In genomic region chr15:57357796-57358195, GRCh38 we compare ENCODE assay signal across 18 cellular contexts. TPM values are rescaled to one million over a fixed set of nuclear protein-coding genes. Genes with fewer than 3 reads are reported as not detected.
DNase-seq lines count a peak whose midpoint lies in the region; ATAC-seq, FAIRE-seq and TF ChIP-seq lines count a peak whose summit lies in the region.
"Had no signal": no experiment of that assay in that cellular context is flagged by ENCODE, and none has a peak within 500 bp of the region (broad histone marks: within the 10 kb centered on the region; RNA-seq: fewer than 3 reads in every experiment).

No MANE protein-coding gene starts in this region.

- intact Hi-C loops in sigmoid colon (cut with DNase I), result no loop called here

- H3K4me2 ChIP-seq in mesendoderm (ENCODE audit: low read length), result no peak overlapping the region
- H3K4me2 ChIP-seq: BLaER1 treated with 17β-estradiol and CSF1 and Interleukin-3, amounts not matched to agents 10 nM and 100 nM had no signal

- FAIRE-seq in G401.6 (lab: Jason Lieb, UNC), result peak; percentile 3
- FAIRE-seq: GM12878, GM19239, HTR-8/SVneo had no signal

- no peak overlapping the region for H4K5ac ChIP-seq in mesendoderm (ENCODE audit: low read length)

- H3K4me1 Mint-ChIP-seq in stimulated activated naive B cell treated with anti-CD40 and anti-IgM and Interleukin-4, amounts not matched to agents 10 μg/mL and 1 μg/mL and 100 μg/mL, for 72 hours, result peaks cover 0 to 6% of the 10 kb centered on the region in 2 donors
- H3K4me1 Mint-ChIP-seq: B cell had no signal

- peak overlapping the region; percentile 43 for H3K4ac ChIP-seq in mesendoderm (ENCODE audit: low read depth, low read length)

- peaks cover 4 to 5% of the 10 kb centered on the region in 2 donors for H3K27me3 Mint-ChIP-seq in stimulated activated naive B cell treated with anti-CD40 and anti-IgM and Interleukin-4, amounts not matched to agents 10 μg/mL and 1 μg/mL and 100 μg/mL, for 72 hours

- H3K9me3 ChIP-seq in SJSA1 (replicated peaks) (peaks cover 2% of the 10 kb centered on the region; the same call in 1 of the 2 replicates), sigmoid colon (no peaks in the 10 kb centered on the region)

- H3K23ac ChIP-seq in mesendoderm (ENCODE audit: low read length), result no peak overlapping the region

- H3K4me1 ChIP-seq in SJSA1 (replicated peaks) (peaks cover 27% of the 10 kb centered on the region), mesendoderm (ENCODE audit: control insufficient read depth, low read depth, low read length) (peaks cover 6% of the 10 kb centered on the region), sigmoid colon (peaks cover 0 to 21% (median 7%) of the 10 kb centered on the region in 4 donors)

- H3K4me3 ChIP-seq in SJSA1 (no peak overlapping the region), mesendoderm (ENCODE audit: low read length) (no peak overlapping the region), sigmoid colon (no peak overlapping the region)
- H3K4me3 ChIP-seq: BLaER1 treated with 17β-estradiol and CSF1 and Interleukin-3, amounts not matched to agents 10 nM and 100 nM; GM12878 had no signal

- H3K9ac ChIP-seq in mesendoderm (ENCODE audit: low read length), result no peak overlapping the region
- H3K9ac ChIP-seq: BLaER1 treated with 17β-estradiol and CSF1 and Interleukin-3, amounts not matched to agents 10 nM and 100 nM had no signal

- no peak overlapping the region for H2AK5ac ChIP-seq in mesendoderm (ENCODE audit: low read length)

- ATAC-seq in stimulated activated naive B cell treated with anti-CD40 and anti-IgM and Interleukin-4, amounts not matched to agents 10 μg/mL and 1 μg/mL and 100 μg/mL, for 72 hours (replicated peaks), result no peak
- ATAC-seq: CD8-positive, alpha-beta T cell; GM12878 had no signal

- no peak overlapping the region for H2BK5ac ChIP-seq in mesendoderm (ENCODE audit: low read length)

- H3K79me2 ChIP-seq in mesendoderm (ENCODE audit: control insufficient read depth, insufficient read depth, low read length), result no peaks in the 10 kb centered on the region

- H2BK120ac ChIP-seq in mesendoderm (ENCODE audit: low read depth, low read length), result no peak overlapping the region

- H3K18ac ChIP-seq in mesendoderm (ENCODE audit: low read length), result peak overlapping the region; percentile 60

- no peak overlapping the region for H3K56ac ChIP-seq in mesendoderm (ENCODE audit: low read length)

- no peaks in the 10 kb centered on the region for H3K9me3 Mint-ChIP-seq in stimulated activated naive B cell treated with anti-CD40 and anti-IgM and Interleukin-4, amounts not matched to agents 10 μg/mL and 1 μg/mL and 100 μg/mL, for 72 hours
- H3K9me3 Mint-ChIP-seq: CD8-positive, alpha-beta T cell had no signal

- TF ChIP-seq EP300 in sigmoid colon (IDR thresholded peaks at IDR 0.05), result peak in 1 of 4 donors; percentile 27

- H3K27me3 ChIP-seq in SJSA1 (replicated peaks), result no peaks in the 10 kb centered on the region
- no peaks in the 10 kb centered on the region for H3K27me3 ChIP-seq in mesendoderm (ENCODE audit: insufficient read depth, low read length, poor library complexity)
- H3K27me3 ChIP-seq in sigmoid colon, result no peaks in the 10 kb centered on the region
- H3K27me3 ChIP-seq: BLaER1 treated with 17β-estradiol and CSF1 and Interleukin-3, amounts not matched to agents 10 nM and 100 nM had no signal

- no peak for TF ChIP-seq CTCF in sigmoid colon (IDR thresholded peaks at IDR 0.05)

- no peaks in the 10 kb centered on the region for H3K79me1 ChIP-seq in mesendoderm (ENCODE audit: low read length)

- no peaks in the 10 kb centered on the region for H3K36me3 Mint-ChIP-seq in stimulated activated naive B cell treated with anti-CD40 and anti-IgM and Interleukin-4, amounts not matched to agents 10 μg/mL and 1 μg/mL and 100 μg/mL, for 72 hours
- H3K36me3 Mint-ChIP-seq: CD8-positive, alpha-beta T cell had no signal

- no peak overlapping the region for H2BK15ac ChIP-seq in mesendoderm (replicated peaks; ENCODE audit: low read depth)

- H3K4me3 Mint-ChIP-seq in stimulated activated naive B cell treated with anti-CD40 and anti-IgM and Interleukin-4, amounts not matched to agents 10 μg/mL and 1 μg/mL and 100 μg/mL, for 72 hours, result no peak overlapping the region
- H3K4me3 Mint-ChIP-seq: B cell; CD8-positive, alpha-beta T cell; H9 had no signal

- H3K27ac Mint-ChIP-seq in stimulated activated naive B cell treated with anti-CD40 and anti-IgM and Interleukin-4, amounts not matched to agents 10 μg/mL and 1 μg/mL and 100 μg/mL, for 72 hours, result no peak overlapping the region
- H3K27ac Mint-ChIP-seq: B cell; CD8-positive, alpha-beta T cell had no signal

- H4K8ac ChIP-seq in mesendoderm (ENCODE audit: low read depth, low read length), result no peak overlapping the region

- H3K27ac ChIP-seq in SJSA1 (peak overlapping the region; percentile 91; the same call in 1 of the 2 replicates), mesendoderm (ENCODE audit: low read depth, low read length) (no peak overlapping the region), sigmoid colon (no peak overlapping the region), substantia nigra (ENCODE audit: low read depth, low read length, poor library complexity, severe bottlenecking) (no peak overlapping the region)
- H3K27ac ChIP-seq: BLaER1 treated with 17β-estradiol and CSF1 and Interleukin-3, amounts not matched to agents 10 nM and 100 nM had no signal

- DNase-seq in SJSA1 (ENCODE audit: low read depth in 1 of 2, low spot score in 2 of 2) (no peak), mesendoderm (no peak), sigmoid colon (peak; percentile 14), substantia nigra (lab: John Stamatoyannopoulos, UW) (no peak)
- no peak for DNase-seq in activated T-cell treated with anti-CD3 and anti-CD28 coated beads, Interleukin-2, amount 50 U/mL, for 48 hours
- no peak for DNase-seq in stimulated activated naive B cell treated with anti-CD40 and anti-IgM and Interleukin-4, amounts not matched to agents 10 μg/mL and 1 μg/mL and 100 μg/mL, for 72 hours
- DNase-seq: Calu3; CD8-positive, alpha-beta T cell; DMS79 treated with DMSO at 0.1 percent for 48 hours; GOT3; H9; IMR-90 had no signal

- no peaks in the 10 kb centered on the region for H3K36me3 ChIP-seq in SJSA1
- H3K36me3 ChIP-seq in mesendoderm (ENCODE audit: control insufficient read depth, insufficient read depth, low read length), result no peaks in the 10 kb centered on the region
- no peaks in the 10 kb centered on the region for H3K36me3 ChIP-seq in sigmoid colon
- H3K36me3 ChIP-seq: BLaER1 treated with 17β-estradiol and CSF1 and Interleukin-3, amounts not matched to agents 10 nM and 100 nM had no signal

- no CpG with 5 or more reads among the region's 1 CpG for WGBS in mesendoderm (ENCODE audit: extremely low coverage, insufficient coverage, low lambda C conversion rate)
- WGBS in sigmoid colon, 2 donors, result 47 to 77% methylated on average over 1 of the region's 1 CpG

- TF ChIP-seq POLR2A in sigmoid colon (IDR thresholded peaks at IDR 0.05), result no peak

RNA-seq across cellular contexts. Expression of gene CGNL1, which starts 18.5 kb away (rescaled TPM):
- 3.2 and 3.8 TPM in 2 replicates for total RNA-seq in SJSA1 (2014; rRNA removed; shearing (Covaris generic))
- polyA plus RNA-seq in mesendoderm (2013, experiment 1 of 2), result 8.1 TPM
- 8.8 TPM for polyA plus RNA-seq in mesendoderm (2013, experiment 2 of 2)
- 1 to 10 TPM; 1.9 to 7.2 (median 3.4) TPM for total RNA-seq in sigmoid colon
- 1 to 10 TPM in 2 of 3 donors, under 1 TPM in 1; 0.69 to 2.4 (median 1.8) TPM for polyA plus RNA-seq in sigmoid colon
- total RNA-seq: CD8-positive, alpha-beta T cell had no signal
